In the genomic region with DNA sequence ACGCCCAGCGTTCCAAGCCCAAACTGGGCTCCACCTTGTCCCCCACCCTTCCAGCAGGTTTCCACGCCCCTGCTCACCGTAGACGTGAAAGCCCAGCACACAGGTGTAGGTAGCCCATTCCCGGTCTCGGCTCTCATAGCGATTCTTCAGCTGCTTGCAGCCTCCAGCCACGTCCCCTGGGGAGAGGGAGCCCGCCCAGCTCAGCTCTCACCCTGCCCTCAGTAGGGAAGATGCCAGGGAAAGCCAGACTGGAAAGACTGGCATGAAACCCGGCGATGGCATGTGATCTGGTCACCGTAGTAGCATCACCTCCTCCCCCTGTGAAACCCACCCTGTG, we compare ENCODE assay signal across 9 cellular contexts. TPM values are rescaled to one million over a fixed set of nuclear protein-coding genes. Genes with fewer than 3 reads are reported as not detected.
DNase-seq lines count a peak whose midpoint lies in the region; ATAC-seq and TF ChIP-seq lines count a peak whose summit lies in the region.
"Had no signal": no experiment of that assay in that cellular context is flagged by ENCODE, and none has a peak within 500 bp of the region (broad histone marks: within the 10 kb centered on the region; RNA-seq: fewer than 3 reads in every experiment).

No MANE protein-coding gene starts in this region.

- TF ChIP-seq CTCF in AG04449 (IDR thresholded peaks at IDR 0.05; ENCODE audit: insufficient read depth, low read length, missing control alignments) (no peak), natural killer cell (IDR thresholded peaks at IDR 0.05) (no peak), GM13976 (IDR thresholded peaks at IDR 0.05; ENCODE audit: borderline replicate concordance, control extremely low read depth, extremely low read depth, insufficient read depth, missing control alignments) (no peak)

- ATAC-seq in natural killer cell, result no peak
- ATAC-seq in GM18498 (IDR thresholded peaks at IDR 0.05; ENCODE audit: unreplicated experiment), result no peak

- H3K27ac ChIP-seq in HUES48 (ENCODE audit: low read depth, low read length) (no peak overlapping the region), ectodermal cell (ENCODE audit: insufficient read depth, low read depth, low read length, poor library complexity, severe bottlenecking) (no peak overlapping the region)

- peak overlapping the region; percentile 82 for H3K4me3 Mint-ChIP-seq in natural killer cell

- H3K27me3 ChIP-seq in HUES48 (ENCODE audit: control insufficient read depth, insufficient read depth, low read length) (peaks cover 17% of the 10 kb centered on the region), ectodermal cell (ENCODE audit: control insufficient read depth, insufficient read depth, low read length, poor library complexity, severe bottlenecking) (peaks cover 18% of the 10 kb centered on the region)
- H3K27me3 ChIP-seq: MG63 had no signal

- H3K4me3 ChIP-seq in AG04449 (ENCODE audit: low read depth, low read length), result peak overlapping the region; percentile 56
- H3K4me3 ChIP-seq in HUES48 (ENCODE audit: low read depth, low read length), result peak overlapping the region; percentile 87
- H3K4me3 ChIP-seq in ectodermal cell (ENCODE audit: insufficient read depth, low read depth, low read length), result peak overlapping the region; percentile 98
- H3K4me3 ChIP-seq: MG63 had no signal

- peaks cover 21% of the 10 kb centered on the region for H3K4me1 ChIP-seq in HUES48 (ENCODE audit: control insufficient read depth, insufficient read depth, low read length)
- H3K4me1 ChIP-seq in ectodermal cell (ENCODE audit: control insufficient read depth, insufficient read depth, low read length), result peaks cover 30% of the 10 kb centered on the region

- H3K9me3 ChIP-seq in HUES48 (ENCODE audit: control insufficient read depth, insufficient read depth, low read length) (no peaks in the 10 kb centered on the region), ectodermal cell (ENCODE audit: control insufficient read depth, low read length) (no peaks in the 10 kb centered on the region)
- H3K9me3 ChIP-seq: MG63 had no signal

- H3K36me3 Mint-ChIP-seq in natural killer cell, result no peaks in the 10 kb centered on the region

- intact Hi-C loops in natural killer cell (cut with micrococcal nuclease), result no loop called here

- CTCF ChIA-PET in AG04449 (lab: Yijun Ruan, JAX), result interaction anchor here (1.0 to 12.0 kb wide), 5 partner anchors 9 to 178 kb away, joined by 3 to 95 read pairs (median 6); a partner anchor contains a TSS

- no peaks in the 10 kb centered on the region for H3K27me3 Mint-ChIP-seq in natural killer cell (ENCODE audit: low read depth in 2 of 2)

- in situ Hi-C loops in GM13976 (cut with MboI; ENCODE audit: low sequenced_read_pairs, unreplicated experiment), result no loop called here

- H3K9ac ChIP-seq in HUES48 (ENCODE audit: low read depth, low read length), result no peak overlapping the region

- H3K27ac Mint-ChIP-seq in natural killer cell, result peak overlapping the region; percentile 18 to 35

- peaks cover 42 to 53% of the 10 kb centered on the region in 2 donors for H3K4me1 Mint-ChIP-seq in natural killer cell

- 53 to 56% methylated on average over 13 of the region's 13 CpGs for WGBS in ectodermal cell, 2 experiments

- H3K9me3 Mint-ChIP-seq in natural killer cell, result no peaks in the 10 kb centered on the region

- H3K36me3 ChIP-seq in HUES48 (ENCODE audit: control insufficient read depth, insufficient read depth, low read length) (peaks cover 14% of the 10 kb centered on the region), ectodermal cell (ENCODE audit: control insufficient read depth, insufficient read depth, low read length) (peaks cover 8% of the 10 kb centered on the region)

- DNase-seq in AG04449 (ENCODE audit: low read depth, low spot score) (no peak), natural killer cell (no peak), GM13976 (ENCODE audit: low spot score) (no peak), Ammon's horn (ENCODE audit: low spot score) (no peak), 8988T (no peak)
- DNase-seq: MG63 had no signal

- POLR2A ChIA-PET in AG04449 (lab: Yijun Ruan, JAX), result no interaction called here

RNA-seq across cellular contexts. Expression of a gene that starts 1.4 kb away (rescaled TPM):
- polyA plus RNA-seq in ectodermal cell (2013, experiment 1 of 4), result 143 TPM
- polyA plus RNA-seq in ectodermal cell (2013, experiment 2 of 4), result 142 TPM
- polyA plus RNA-seq in ectodermal cell (2013, experiment 3 of 4), result 107 TPM
- 111 TPM for polyA plus RNA-seq in ectodermal cell (2013, experiment 4 of 4)
- total RNA-seq in natural killer cell, result 100 to 1,000 TPM; 254 to 305 (median 259) TPM

RNA-seq across cellular contexts. Expression of a gene that starts 9.5 kb away (rescaled TPM):
- 26.1 TPM for polyA plus RNA-seq in ectodermal cell (2013, experiment 1 of 4)
- 28.1 TPM for polyA plus RNA-seq in ectodermal cell (2013, experiment 2 of 4)
- polyA plus RNA-seq in ectodermal cell (2013, experiment 3 of 4), result 24.4 TPM
- polyA plus RNA-seq in ectodermal cell (2013, experiment 4 of 4), result 22.3 TPM
- 100 to 1,000 TPM; 221 to 233 (median 232) TPM for total RNA-seq in natural killer cell

RNA-seq across cellular contexts. Expression of a gene that starts 10.0 kb away (rescaled TPM):
- 1.8 TPM for polyA plus RNA-seq in ectodermal cell (2013, experiment 1 of 4)
- polyA plus RNA-seq in ectodermal cell (2013, experiment 2 of 4), result 0.94 TPM
- 1.4 TPM for polyA plus RNA-seq in ectodermal cell (2013, experiment 3 of 4)
- 2.2 TPM for polyA plus RNA-seq in ectodermal cell (2013, experiment 4 of 4)
- total RNA-seq in natural killer cell, result 1 to 10 TPM; 2.6 to 6.9 (median 3.9) TPM

RNA-seq across cellular contexts. Expression of a gene that starts 11.7 kb away (rescaled TPM):
- polyA plus RNA-seq in ectodermal cell (2013, experiment 1 of 4), result 24.6 TPM
- 25.5 TPM for polyA plus RNA-seq in ectodermal cell (2013, experiment 2 of 4)
- 18.6 TPM for polyA plus RNA-seq in ectodermal cell (2013, experiment 3 of 4)
- 21.2 TPM for polyA plus RNA-seq in ectodermal cell (2013, experiment 4 of 4)
- total RNA-seq in natural killer cell, result 10 to 100 TPM; 20.0 to 28.9 (median 26.2) TPM

RNA-seq across cellular contexts. Expression of a gene that starts 18.7 kb away (rescaled TPM):
- 45.4 TPM for polyA plus RNA-seq in ectodermal cell (2013, experiment 1 of 4)
- polyA plus RNA-seq in ectodermal cell (2013, experiment 2 of 4), result 39.3 TPM
- 35.7 TPM for polyA plus RNA-seq in ectodermal cell (2013, experiment 3 of 4)
- polyA plus RNA-seq in ectodermal cell (2013, experiment 4 of 4), result 39.5 TPM
- 10 to 100 TPM; 64.9 to 80.3 (median 77.9) TPM for total RNA-seq in natural killer cell
